Comparison of ENCODE assay signal across 1 cellular context in the genomic region with DNA sequence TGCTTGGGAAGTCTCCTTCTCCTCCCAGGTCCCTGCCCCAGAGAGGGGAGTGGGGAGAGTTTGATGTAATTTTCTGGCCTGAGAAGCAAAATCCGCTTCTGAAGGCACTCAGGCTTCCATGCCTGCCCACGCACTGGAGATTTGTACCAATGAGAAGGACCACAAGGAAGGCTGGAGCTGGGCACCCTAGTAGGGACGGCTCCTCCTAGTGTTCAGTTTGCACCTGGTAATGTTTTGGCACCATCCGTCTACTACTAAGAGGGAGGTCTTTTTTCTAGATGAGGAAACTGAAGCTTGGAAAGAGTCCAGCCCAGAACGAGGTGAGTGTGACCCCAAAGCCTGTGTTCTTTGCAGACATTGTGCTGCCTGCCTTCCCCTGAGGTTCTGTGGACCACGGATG.
TF ChIP-seq lines count a peak whose summit lies in the region.

No MANE protein-coding gene starts in this region.

TF ChIP-seq in SK-N-SH, 30 proteins besides CTCF, POLR2A, EP300 and RAD21 (continued from another document):
- TF ChIP-seq, protein P1, sequence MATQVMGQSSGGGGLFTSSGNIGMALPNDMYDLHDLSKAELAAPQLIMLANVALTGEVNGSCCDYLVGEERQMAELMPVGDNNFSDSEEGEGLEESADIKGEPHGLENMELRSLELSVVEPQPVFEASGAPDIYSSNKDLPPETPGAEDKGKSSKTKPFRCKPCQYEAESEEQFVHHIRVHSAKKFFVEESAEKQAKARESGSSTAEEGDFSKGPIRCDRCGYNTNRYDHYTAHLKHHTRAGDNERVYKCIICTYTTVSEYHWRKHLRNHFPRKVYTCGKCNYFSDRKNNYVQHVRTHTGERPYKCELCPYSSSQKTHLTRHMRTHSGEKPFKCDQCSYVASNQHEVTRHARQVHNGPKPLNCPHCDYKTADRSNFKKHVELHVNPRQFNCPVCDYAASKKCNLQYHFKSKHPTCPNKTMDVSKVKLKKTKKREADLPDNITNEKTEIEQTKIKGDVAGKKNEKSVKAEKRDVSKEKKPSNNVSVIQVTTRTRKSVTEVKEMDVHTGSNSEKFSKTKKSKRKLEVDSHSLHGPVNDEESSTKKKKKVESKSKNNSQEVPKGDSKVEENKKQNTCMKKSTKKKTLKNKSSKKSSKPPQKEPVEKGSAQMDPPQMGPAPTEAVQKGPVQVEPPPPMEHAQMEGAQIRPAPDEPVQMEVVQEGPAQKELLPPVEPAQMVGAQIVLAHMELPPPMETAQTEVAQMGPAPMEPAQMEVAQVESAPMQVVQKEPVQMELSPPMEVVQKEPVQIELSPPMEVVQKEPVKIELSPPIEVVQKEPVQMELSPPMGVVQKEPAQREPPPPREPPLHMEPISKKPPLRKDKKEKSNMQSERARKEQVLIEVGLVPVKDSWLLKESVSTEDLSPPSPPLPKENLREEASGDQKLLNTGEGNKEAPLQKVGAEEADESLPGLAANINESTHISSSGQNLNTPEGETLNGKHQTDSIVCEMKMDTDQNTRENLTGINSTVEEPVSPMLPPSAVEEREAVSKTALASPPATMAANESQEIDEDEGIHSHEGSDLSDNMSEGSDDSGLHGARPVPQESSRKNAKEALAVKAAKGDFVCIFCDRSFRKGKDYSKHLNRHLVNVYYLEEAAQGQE (IDR thresholded peaks at IDR 0.05; ENCODE audit: low read depth, low read length): no peak
- TF ChIP-seq, protein P2, sequence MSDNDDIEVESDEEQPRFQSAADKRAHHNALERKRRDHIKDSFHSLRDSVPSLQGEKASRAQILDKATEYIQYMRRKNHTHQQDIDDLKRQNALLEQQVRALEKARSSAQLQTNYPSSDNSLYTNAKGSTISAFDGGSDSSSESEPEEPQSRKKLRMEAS (IDR thresholded peaks at IDR 0.05; ENCODE audit: low read depth): no peak
- TF ChIP-seq, protein P3, sequence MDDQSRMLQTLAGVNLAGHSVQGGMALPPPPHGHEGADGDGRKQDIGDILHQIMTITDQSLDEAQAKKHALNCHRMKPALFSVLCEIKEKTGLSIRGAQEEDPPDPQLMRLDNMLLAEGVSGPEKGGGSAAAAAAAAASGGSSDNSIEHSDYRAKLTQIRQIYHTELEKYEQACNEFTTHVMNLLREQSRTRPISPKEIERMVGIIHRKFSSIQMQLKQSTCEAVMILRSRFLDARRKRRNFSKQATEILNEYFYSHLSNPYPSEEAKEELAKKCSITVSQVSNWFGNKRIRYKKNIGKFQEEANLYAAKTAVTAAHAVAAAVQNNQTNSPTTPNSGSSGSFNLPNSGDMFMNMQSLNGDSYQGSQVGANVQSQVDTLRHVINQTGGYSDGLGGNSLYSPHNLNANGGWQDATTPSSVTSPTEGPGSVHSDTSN (IDR thresholded peaks at IDR 0.05): no peak
- TF ChIP-seq YY1 (IDR thresholded peaks at IDR 0.05; ENCODE audit: low read depth) (no peak), GABPA (IDR thresholded peaks at IDR 0.05; ENCODE audit: low read depth) (no peak), RXRA (IDR thresholded peaks at IDR 0.05; ENCODE audit: borderline replicate concordance, low read depth) (no peak)
